29 cellular contexts compared by ENCODE assay signal in genomic region chr17:28185658-28186057, GRCh38.
"Had no signal": no experiment of that assay in that cellular context is flagged by ENCODE, and none has a peak within 500 bp of the region (broad histone marks: within the 10 kb centered on the region; RNA-seq: fewer than 3 reads in every experiment).

No MANE protein-coding gene starts in this region.

- DNase-seq: colonic mucosa; cortex of kidney; dermis blood vessel endothelial cell; dorsolateral prefrontal cortex; effector CD4-positive, alpha-beta T cell; effector CD8-positive, alpha-beta T cell; effector memory CD4-positive, alpha-beta T cell; effector memory CD8-positive, alpha-beta T cell; endodermal cell; erythroblast; esophagus squamous epithelium; foreskin fibroblast; foreskin keratinocyte; foreskin melanocyte; gastrocnemius medialis; glutamatergic neuron; head of caudate nucleus; heart left ventricle; heart right ventricle had no signal

- H3K9me3 Mint-ChIP-seq: effector memory CD8-positive, alpha-beta T cell had no signal

- H3K4me3 ChIP-seq: colonic mucosa, coronary artery, dorsolateral prefrontal cortex, esophagus muscularis mucosa, esophagus squamous epithelium, gastrocnemius medialis, gastroesophageal sphincter, heart left ventricle, heart right ventricle had no signal

- FAIRE-seq: colon, endometrium, endothelial cell of umbilical vein, frontal cortex had no signal

- H3K27me3 ChIP-seq: colonic mucosa, dorsolateral prefrontal cortex, esophagus muscularis mucosa, esophagus squamous epithelium, foreskin keratinocyte, gastrocnemius medialis, gastroesophageal sphincter, heart left ventricle, heart right ventricle had no signal

- H3K9me3 ChIP-seq: colonic mucosa, esophagus muscularis mucosa, esophagus squamous epithelium, gastrocnemius medialis, gastroesophageal sphincter, heart left ventricle, heart right ventricle had no signal

- H3K27me3 Mint-ChIP-seq: dendritic cell treated with granulocyte-macrophage colony-stimulating factor and Interleukin-4, amounts not matched to agents 40 ng/mL and 50 ng/mL, for 4 days; effector memory CD8-positive, alpha-beta T cell had no signal

- H3K4me1 ChIP-seq: colonic mucosa, esophagus muscularis mucosa, foreskin keratinocyte, gastrocnemius medialis, gastroesophageal sphincter, heart right ventricle had no signal

- ATAC-seq: effector memory CD8-positive, alpha-beta T cell; esophagus mucosa; foreskin keratinocyte; gastrocnemius medialis; gastroesophageal sphincter; heart left ventricle; heart right ventricle had no signal

- H3K27ac ChIP-seq: colonic mucosa, coronary artery, dorsolateral prefrontal cortex, epithelial cell of prostate, esophagus muscularis mucosa, esophagus squamous epithelium, foreskin keratinocyte, gastrocnemius medialis, gastroesophageal sphincter, heart left ventricle, heart right ventricle had no signal

- H3K27ac Mint-ChIP-seq: dendritic cell treated with granulocyte-macrophage colony-stimulating factor and Interleukin-4, amounts not matched to agents 40 ng/mL and 50 ng/mL, for 4 days; effector memory CD8-positive, alpha-beta T cell; endodermal cell had no signal

- H3K36me3 ChIP-seq: colonic mucosa had no signal

- H3K4me3 Mint-ChIP-seq: dendritic cell treated with granulocyte-macrophage colony-stimulating factor and Interleukin-4, amounts not matched to agents 40 ng/mL and 50 ng/mL, for 4 days; effector memory CD8-positive, alpha-beta T cell; endodermal cell had no signal
